Comparison of ENCODE assay signal across 8 cellular contexts in genomic region chr2:42569883-42570282, GRCh38. TPM values are rescaled to one million over a fixed set of nuclear protein-coding genes. Genes with fewer than 3 reads are reported as not detected.
DNase-seq lines count a peak whose midpoint lies in the region; ATAC-seq and TF ChIP-seq lines count a peak whose summit lies in the region.

No MANE protein-coding gene starts in this region.

- CTCF ChIA-PET in HEK293T (lab: Yijun Ruan, JAX): interaction anchor here (0.7 kb wide), 1 partner anchor 110 kb away, joined by 3 read pairs; no protein-coding TSS in a partner anchor

- H3F3A ChIP-seq in Loucy (ENCODE audit: low read depth): no peaks in the 10 kb centered on the region; the same call in 1 of the 2 replicates

- H3K4me3 Mint-ChIP-seq in CD4-positive, CD25-positive, alpha-beta regulatory T cell: peak overlapping the region; percentile 85 to 97 (median 92)
- H3K4me3 Mint-ChIP-seq in natural killer cell: peak overlapping the region; percentile 98

- H3K4me1 Mint-ChIP-seq in CD4-positive, CD25-positive, alpha-beta regulatory T cell: peaks cover under 1 to 32% (median 19%) of the 10 kb centered on the region in 4 donors
- peaks cover 17 to 22% of the 10 kb centered on the region in 2 donors for H3K4me1 Mint-ChIP-seq in natural killer cell

- no peak for ATAC-seq in CD4-positive, CD25-positive, alpha-beta regulatory T cell (ENCODE audit: low read depth in 2 of 2)
- ATAC-seq in natural killer cell (no peak), HG02970 (IDR thresholded peaks at IDR 0.05; ENCODE audit: low FRiP score, unreplicated experiment) (no peak)

- intact Hi-C loops in colonic mucosa (cut with DNase I) (no loop called here), natural killer cell (cut with micrococcal nuclease) (no loop called here)

- peaks cover 31% of the 10 kb centered on the region for H3K79me2 ChIP-seq in Loucy (ENCODE audit: insufficient read depth, low read length)

- peak overlapping the region; percentile 69 for H3K9ac ChIP-seq in Loucy (ENCODE audit: low read depth, low read length, poor library complexity, severe bottlenecking)
- H3K9ac ChIP-seq in colonic mucosa (ENCODE audit: low read depth in 2 of 2, low read length in 2 of 2): peak overlapping the region; percentile 27 to 91

- no peaks in the 10 kb centered on the region for H3K27me3 Mint-ChIP-seq in CD4-positive, CD25-positive, alpha-beta regulatory T cell
- H3K27me3 Mint-ChIP-seq in natural killer cell (ENCODE audit: low read depth in 2 of 2): peaks cover 0 to 3% of the 10 kb centered on the region in 2 donors

- H3K27ac Mint-ChIP-seq in CD4-positive, CD25-positive, alpha-beta regulatory T cell: peak overlapping the region in 2 of 3 donors; percentile 86 to 92
- peak overlapping the region; percentile 77 to 80 for H3K27ac Mint-ChIP-seq in natural killer cell

- no peaks in the 10 kb centered on the region for H3K36me3 ChIP-seq in CD4-positive, CD25-positive, alpha-beta regulatory T cell (ENCODE audit: control insufficient read depth, insufficient read depth, low read length)
- H3K36me3 ChIP-seq in Loucy (ENCODE audit: insufficient read depth, low read length) (no peaks in the 10 kb centered on the region), colonic mucosa (peaks cover 4% of the 10 kb centered on the region)

- no peaks in the 10 kb centered on the region for H4K20me1 ChIP-seq in Loucy (ENCODE audit: insufficient read depth, low read length, poor library complexity, severe bottlenecking)

- peaks cover 7% of the 10 kb centered on the region for H3K36me3 Mint-ChIP-seq in CD4-positive, CD25-positive, alpha-beta regulatory T cell
- H3K36me3 Mint-ChIP-seq in natural killer cell: no peaks in the 10 kb centered on the region

- H3K4me1 ChIP-seq in CD4-positive, CD25-positive, alpha-beta regulatory T cell (ENCODE audit: control insufficient read depth, insufficient read depth, low read length, poor library complexity, severe bottlenecking): peaks cover 10% of the 10 kb centered on the region
- H3K4me1 ChIP-seq in Loucy (ENCODE audit: insufficient read depth, low read length, poor library complexity, severe bottlenecking) (peaks cover 12% of the 10 kb centered on the region), colonic mucosa (peaks cover 5% of the 10 kb centered on the region)

- H3K9me2 ChIP-seq in Loucy (replicated peaks; ENCODE audit: low read depth, low read length): no peaks in the 10 kb centered on the region

- H3K27me3 ChIP-seq in CD4-positive, CD25-positive, alpha-beta regulatory T cell (ENCODE audit: control insufficient read depth, insufficient read depth, low read length): no peaks in the 10 kb centered on the region
- H3K27me3 ChIP-seq in Loucy (ENCODE audit: insufficient read depth, low read length, poor library complexity, severe bottlenecking) (no peaks in the 10 kb centered on the region), colonic mucosa (no peaks in the 10 kb centered on the region)

- peak overlapping the region; percentile 87 for H3K4me2 ChIP-seq in Loucy (ENCODE audit: low read depth, low read length, poor library complexity, severe bottlenecking)

- no peaks in the 10 kb centered on the region for H3K9me3 ChIP-seq in CD4-positive, CD25-positive, alpha-beta regulatory T cell (ENCODE audit: control insufficient read depth in 2 of 2, low read length in 2 of 2)
- H3K9me3 ChIP-seq in Loucy (ENCODE audit: insufficient read depth, low read depth, low read length) (no peaks in the 10 kb centered on the region), colonic mucosa (no peaks in the 10 kb centered on the region)

- H3K9me3 Mint-ChIP-seq in CD4-positive, CD25-positive, alpha-beta regulatory T cell: peaks cover 0 to 1% (median 0%) of the 10 kb centered on the region in 7 donors
- no peaks in the 10 kb centered on the region for H3K9me3 Mint-ChIP-seq in natural killer cell

- H3K4me3 ChIP-seq in CD4-positive, CD25-positive, alpha-beta regulatory T cell (ENCODE audit: low read depth, low read length): peak overlapping the region; percentile 65
- peak overlapping the region; percentile 75 for H3K4me3 ChIP-seq in Loucy (ENCODE audit: low read length, poor library complexity, severe bottlenecking)
- H3K4me3 ChIP-seq in colonic mucosa: peak overlapping the region; percentile 80

- DNase-seq in CD4-positive, CD25-positive, alpha-beta regulatory T cell: no peak
- DNase-seq in colonic mucosa (no peak), natural killer cell (no peak), SIG-M5 treated with dmso at 0.1 percent for 504 hours (lab: John Stamatoyannopoulos, UW; ENCODE audit: unreplicated experiment) (no peak), HEK293T (ENCODE audit: extremely low spot score) (no peak)
- DNase-seq in stimulated activated CD4-positive, alpha-beta T cell treated with anti-CD3 and anti-CD28 coated beads, Interleukin-12 subunit alpha, Interleukin-12 subunit beta, amount 100 ng/mL, for 4 hours: no peak

- no peak overlapping the region for H3K27ac ChIP-seq in CD4-positive, CD25-positive, alpha-beta regulatory T cell (ENCODE audit: insufficient read depth, low read length, poor library complexity, severe bottlenecking)
- peak overlapping the region; percentile 89 for H3K27ac ChIP-seq in colonic mucosa

- POLR2A ChIA-PET in HEK293T (lab: Yijun Ruan, JAX): no interaction called here

- TF ChIP-seq CTCF in Loucy (conservative IDR thresholded peaks at IDR 0.05; ENCODE audit: low read length) (no peak), colonic mucosa (IDR thresholded peaks at IDR 0.05) (no peak), natural killer cell (IDR thresholded peaks at IDR 0.05) (no peak)

- no peak overlapping the region for H2AFZ ChIP-seq in Loucy (ENCODE audit: low read length)

TF ChIP-seq in HEK293T, 16 proteins besides CTCF, POLR2A, EP300 and RAD21:
- TF ChIP-seq LEF1 (IDR thresholded peaks at IDR 0.05; ENCODE audit: borderline replicate concordance) (no peak), FOXK2 (IDR thresholded peaks at IDR 0.05) (no peak), NFRKB (IDR thresholded peaks at IDR 0.05) (no peak), ARNT (IDR thresholded peaks at IDR 0.05) (no peak), SUZ12 (IDR thresholded peaks at IDR 0.05) (no peak), TARDBP (IDR thresholded peaks at IDR 0.05) (no peak), BHLHE40 (IDR thresholded peaks at IDR 0.05; ENCODE audit: borderline replicate concordance) (no peak), FOXA1 (IDR thresholded peaks at IDR 0.05) (no peak), SP1 (IDR thresholded peaks at IDR 0.05) (no peak), HDGF (IDR thresholded peaks at IDR 0.05; ENCODE audit: borderline replicate concordance) (no peak), ELF4 (IDR thresholded peaks at IDR 0.05) (no peak)

RNA-seq across cellular contexts. Expression of gene MTA3, which starts 1.5 kb away (rescaled TPM):
- 20.4 TPM for total RNA-seq in CD4-positive, CD25-positive, alpha-beta regulatory T cell
- polyA plus RNA-seq in CD4-positive, CD25-positive, alpha-beta regulatory T cell: 10 to 100 TPM in 1 of 4 donors, 1 to 10 TPM in 3; 7.7 to 10.8 (median 8.7) TPM
- 10 to 100 TPM; 41.4 to 46.2 TPM for total RNA-seq in colonic mucosa
- 10 to 100 TPM; 19.4 to 25.0 (median 21.5) TPM for total RNA-seq in natural killer cell
